Comparison of ENCODE assay signal across 17 cellular contexts in the genomic region with DNA sequence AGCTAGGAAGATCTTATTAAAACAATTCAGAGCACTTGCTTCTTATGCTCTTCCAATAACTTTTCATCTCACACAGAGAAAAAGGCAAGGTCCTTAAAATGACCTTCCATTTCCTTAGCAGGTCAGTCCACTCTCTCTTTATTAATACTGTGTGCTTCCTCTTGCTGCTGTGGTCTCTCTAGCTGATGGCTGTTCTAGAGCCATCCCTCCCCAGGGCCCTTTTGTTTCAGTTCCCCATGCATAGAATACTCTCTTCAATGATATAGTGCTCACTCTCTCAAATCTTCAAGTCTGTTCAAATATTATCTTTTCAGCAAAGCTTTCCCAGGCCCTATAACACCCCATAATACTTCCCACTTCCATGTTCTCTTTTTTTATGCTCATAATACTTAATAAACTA.
DNase-seq lines count a peak whose midpoint lies in the region; ATAC-seq and TF ChIP-seq lines count a peak whose summit lies in the region.
"Had no signal": no experiment of that assay in that cellular context is flagged by ENCODE, and none has a peak within 500 bp of the region (broad histone marks: within the 10 kb centered on the region; RNA-seq: fewer than 3 reads in every experiment).

No MANE protein-coding gene starts in this region.

- no peaks in the 10 kb centered on the region for H3K9me3 ChIP-seq in MM.1S (replicated peaks; ENCODE audit: insufficient read depth, low read length)
- H3K9me3 ChIP-seq: spleen, vagina had no signal

- no peak for DNase-seq in naive B cell
- DNase-seq in MM.1S = no peak
- no peak for DNase-seq in cerebellum (ENCODE audit: low spot score)
- DNase-seq: activated CD4-positive, alpha-beta T cell treated with anti-CD3 and anti-CD28 coated beads, Interleukin-2, amount 50 U/mL, for 4 hours; activated T-cell treated with anti-CD3 and anti-CD28 coated beads, Interleukin-2, amount 50 U/mL, for 72 hours; endodermal cell; IMR-90; spleen had no signal

- peak; percentile 49 for ATAC-seq in GM19043 (IDR thresholded peaks at IDR 0.05; ENCODE audit: low read depth, unreplicated experiment)
- ATAC-seq in HG02678 (IDR thresholded peaks at IDR 0.05; ENCODE audit: unreplicated experiment) = peak; percentile 63
- peak; percentile 60 for ATAC-seq in HG03520 (IDR thresholded peaks at IDR 0.05; ENCODE audit: unreplicated experiment)
- ATAC-seq in naive B cell (ENCODE audit: low read depth in 2 of 2) = peak; percentile 64 to 74
- no peak for ATAC-seq in GM21526 (IDR thresholded peaks at IDR 0.05; ENCODE audit: low FRiP score, unreplicated experiment)
- ATAC-seq: activated T-cell treated with anti-CD3 and anti-CD28 coated beads, Interleukin-2, amount 50 U/mL, for 72 hours; left lobe of liver had no signal

- no peak overlapping the region for H3K9ac ChIP-seq in MM.1S (ENCODE audit: low read length)
- H3K9ac ChIP-seq: BLaER1, parathyroid adenoma had no signal

- H3K27ac ChIP-seq in MM.1S (ENCODE audit: low read length) = no peak overlapping the region
- H3K27ac ChIP-seq: BLaER1, parathyroid adenoma, spleen, vagina had no signal

- H2AFZ ChIP-seq in MM.1S (ENCODE audit: low read length) = no peak overlapping the region
- H2AFZ ChIP-seq: parathyroid adenoma had no signal

- H3K79me2 ChIP-seq in MM.1S (ENCODE audit: low read length) = no peaks in the 10 kb centered on the region
- H3K79me2 ChIP-seq: parathyroid adenoma had no signal

- H3K4me2 ChIP-seq in MM.1S (ENCODE audit: low read depth, low read length) = no peak overlapping the region
- H3K4me2 ChIP-seq: BLaER1 had no signal

- no peaks in the 10 kb centered on the region for H3K36me3 Mint-ChIP-seq in naive B cell

- no peaks in the 10 kb centered on the region for H4K20me1 ChIP-seq in MM.1S (ENCODE audit: insufficient read depth, low read length)
- H4K20me1 ChIP-seq: BLaER1 had no signal

- no peaks in the 10 kb centered on the region for H3K9me2 ChIP-seq in MM.1S (replicated peaks; ENCODE audit: insufficient read depth, low read length)

- no peak overlapping the region for H3K4me3 ChIP-seq in MM.1S (ENCODE audit: low read length)
- H3K4me3 ChIP-seq: BLaER1, spleen, vagina had no signal

- no peaks in the 10 kb centered on the region for H3F3A ChIP-seq in MM.1S (ENCODE audit: insufficient read depth, low read length)

- H3K27me3 ChIP-seq in MM.1S (replicated peaks; ENCODE audit: insufficient read depth, low read length) = no peaks in the 10 kb centered on the region
- H3K27me3 ChIP-seq: BLaER1, vagina had no signal

- peaks cover 5 to 7% (median 6%) of the 10 kb centered on the region in 3 donors for H3K4me1 Mint-ChIP-seq in naive B cell
- H3K4me1 Mint-ChIP-seq: central memory CD8-positive, alpha-beta T cell; endodermal cell had no signal

- no peak overlapping the region for H3K4me3 Mint-ChIP-seq in naive B cell
- H3K4me3 Mint-ChIP-seq: activated T-cell treated with anti-CD3 and anti-CD28 coated beads, Interleukin-2, amount 50 U/mL, for 72 hours; central memory CD8-positive, alpha-beta T cell; endodermal cell had no signal

- no peak for TF ChIP-seq CTCF in MM.1S (IDR thresholded peaks at IDR 0.05; ENCODE audit: low read length)

- H3K4me1 ChIP-seq in MM.1S (ENCODE audit: low read length) = no peaks in the 10 kb centered on the region
- H3K4me1 ChIP-seq: parathyroid adenoma, spleen, vagina had no signal

- peaks cover 0 to 8% (median 2%) of the 10 kb centered on the region in 7 donors for H3K9me3 Mint-ChIP-seq in naive B cell
- H3K9me3 Mint-ChIP-seq: central memory CD8-positive, alpha-beta T cell had no signal

- H3K36me3 ChIP-seq in MM.1S (replicated peaks; ENCODE audit: insufficient read depth, low read length) = no peaks in the 10 kb centered on the region
- H3K36me3 ChIP-seq: BLaER1, spleen, vagina had no signal

- peak overlapping the region in 1 of 6 donors; percentile 46 for H3K27ac Mint-ChIP-seq in naive B cell
- H3K27ac Mint-ChIP-seq: activated T-cell treated with anti-CD3 and anti-CD28 coated beads, Interleukin-2, amount 50 U/mL, for 72 hours; endodermal cell had no signal

- H3K27me3 Mint-ChIP-seq in naive B cell = no peaks in the 10 kb centered on the region
- H3K27me3 Mint-ChIP-seq: central memory CD8-positive, alpha-beta T cell had no signal
